ENCODE assay signal across 1 cellular context in the genomic region with DNA sequence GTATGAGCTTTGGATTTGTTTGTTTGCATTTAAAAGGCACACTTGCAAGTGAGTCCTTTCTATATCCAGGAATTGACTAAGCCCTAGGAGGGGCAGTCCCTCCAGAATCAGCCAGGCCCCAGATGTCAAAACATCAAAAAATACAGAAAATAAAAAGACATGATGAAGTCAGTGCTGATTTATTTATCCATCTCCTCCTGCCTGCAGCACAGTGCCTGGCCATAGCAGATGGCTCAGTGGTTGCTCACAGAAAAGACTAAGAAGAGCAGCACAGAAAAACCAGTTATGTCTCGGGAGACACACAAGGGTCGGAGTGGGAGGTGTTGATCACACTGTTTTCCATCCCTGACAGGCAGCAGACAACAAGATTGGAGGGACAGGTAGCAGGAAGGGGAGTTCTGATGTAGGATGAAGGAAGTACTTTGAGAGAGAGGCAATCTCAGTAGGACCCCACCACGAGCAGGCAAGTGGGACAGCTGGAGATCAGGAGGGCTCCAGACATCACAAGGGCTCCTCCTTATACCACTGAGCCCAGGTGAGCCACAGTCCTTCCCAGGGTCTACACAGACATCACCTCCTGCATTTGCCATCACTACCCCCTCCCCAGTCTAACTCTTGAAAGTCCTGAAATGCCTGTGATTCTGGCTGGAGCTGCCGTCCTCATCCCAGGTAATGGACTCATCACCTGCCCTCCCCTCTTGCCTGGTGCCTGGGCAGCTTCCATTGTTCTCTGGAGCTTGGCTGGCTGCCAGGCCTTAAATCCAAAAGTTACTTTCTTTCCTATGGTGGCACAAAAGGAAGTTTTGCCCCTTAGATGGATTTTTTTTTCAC.
TF ChIP-seq lines count a peak whose summit lies in the region.

No MANE protein-coding gene starts in this region.

TF ChIP-seq in K562, 482 proteins besides CTCF, POLR2A, EP300 and RAD21:
- TF ChIP-seq FOXA1 (IDR thresholded peaks at IDR 0.05; ENCODE audit: borderline replicate concordance) (no peak), NFIC (IDR thresholded peaks at IDR 0.05) (peak; percentile 83)
TF ChIP-seq in K562: peak in this region for 1.
